24 cellular contexts compared by ENCODE assay signal in genomic region chr7:54825368-54825767, GRCh38.
"Had no signal": no experiment of that assay in that cellular context is flagged by ENCODE, and none has a peak within 500 bp of the region (broad histone marks: within the 10 kb centered on the region; RNA-seq: fewer than 3 reads in every experiment).

No MANE protein-coding gene starts in this region.

- H3K4me3 ChIP-seq: dorsolateral prefrontal cortex, gastrocnemius medialis, neural progenitor cell, right atrium auricular region, smooth muscle cell, testis, tibial artery, upper lobe of left lung, uterus had no signal

- H3K27ac ChIP-seq: dorsolateral prefrontal cortex, gastrocnemius medialis, neural progenitor cell, parathyroid adenoma, right atrium auricular region, testis, tibial artery, upper lobe of left lung, uterus had no signal

- ATAC-seq: gastrocnemius medialis; left ventricle myocardium superior; naive thymus-derived CD4-positive, alpha-beta T cell; sciatic nerve had no signal

- DNase-seq: dorsolateral prefrontal cortex; effector CD4-positive, alpha-beta T cell; foreskin fibroblast; gastrocnemius medialis; head of caudate nucleus; left ventricle myocardium superior; mesendoderm; midbrain; naive thymus-derived CD4-positive, alpha-beta T cell; stimulated activated CD4-positive, alpha-beta T cell treated with anti-CD3 and anti-CD28 coated beads, Interleukin-12 subunit alpha, Interleukin-12 subunit beta, amount 100 ng/mL, for 4 hours; stimulated activated CD4-positive, alpha-beta T cell treated with anti-CD3 and anti-CD28 coated beads, Interleukin-1b, Interleukin-23, amount 100 ng/mL, for 48 hours; stimulated activated CD4-positive, alpha-beta T cell treated with anti-CD3 and anti-CD28 coated beads, Interleukin-4, amount 100 ng/mL, for 1 hour; stimulated activated CD8-positive, alpha-beta memory T cell treated with anti-CD3 and anti-CD28 coated beads, Interleukin-4, amount 100 ng/mL, for 48 hours; stimulated activated naive CD4-positive, alpha-beta T cell treated with Interleukin-2 at 50 U/mL for 16 hours; substantia nigra; testis; tibial artery; upper lobe of left lung; uterus had no signal
